In the genomic region with DNA sequence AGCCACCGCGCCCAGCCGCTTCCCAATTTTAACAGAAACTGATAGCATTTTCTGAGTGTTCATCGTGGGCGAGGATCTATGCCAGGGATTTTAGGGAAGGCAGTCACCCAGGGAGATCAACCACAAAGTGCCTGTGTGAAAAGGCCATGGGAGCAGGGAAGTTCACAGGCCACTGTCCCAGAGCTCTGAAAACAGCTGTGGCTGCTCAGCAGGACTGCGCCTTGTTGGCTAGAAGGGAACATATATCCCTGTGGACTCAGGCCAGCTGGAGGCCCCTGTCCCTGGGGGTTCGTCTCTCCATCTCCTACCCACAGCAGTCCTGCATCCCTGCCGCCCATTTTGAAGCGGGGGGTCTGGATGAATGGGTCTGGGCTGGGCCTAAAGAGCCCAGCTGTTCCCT, we compare ENCODE assay signal across 26 cellular contexts. TPM values are rescaled to one million over a fixed set of nuclear protein-coding genes. Genes with fewer than 3 reads are reported as not detected.
A peak's percentile ranks its signal among the peaks of the same experiment; 100 is the strongest.
DNase-seq lines count a peak whose midpoint lies in the region; ATAC-seq and TF ChIP-seq lines count a peak whose summit lies in the region.
"Had no signal": no experiment of that assay in that cellular context is flagged by ENCODE, and none has a peak within 500 bp of the region (broad histone marks: within the 10 kb centered on the region; RNA-seq: fewer than 3 reads in every experiment).

No MANE protein-coding gene starts in this region.

- H3K27me3 ChIP-seq in esophagus muscularis mucosa (no peaks in the 10 kb centered on the region), neutrophil (no peaks in the 10 kb centered on the region)
- H3K27me3 ChIP-seq: left lung, tibial nerve had no signal

- DNase-seq in Right ventricle myocardium inferior (ENCODE audit: missing footprints) (no peak), Right ventricle myocardium superior (no peak), NCI-H524 (lab: John Stamatoyannopoulos, UW) (peak; percentile 94 to 98), esophagus muscularis mucosa (ENCODE audit: extremely low spot score) (peak; percentile 80), ecto neural progenitor cell (ENCODE audit: low spot score) (no peak)
- DNase-seq: ACHN; activated CD4-positive, alpha-beta T cell treated with anti-CD3 and anti-CD28 coated beads, Interleukin-2, amount 50 U/mL, for 1 hour; activated CD8-positive, alpha-beta memory T cell treated with anti-CD3 and anti-CD28 coated beads, Interleukin-2, amount 50 U/mL, for 4 hours; hippocampal formation; immature natural killer cell; left lung; NCI-H1105 treated with DMSO at 0.1 percent for 48 hours; NCI-H2081; NCI-H526; nephron progenitor cell; RPMI8226; stimulated activated naive CD8-positive, alpha-beta T cell treated with anti-CD3 and anti-CD28 coated beads, Interleukin-15, amount 100 ng/mL, for 72 hours had no signal

- no peak for TF ChIP-seq EP300 in esophagus muscularis mucosa (IDR thresholded peaks at IDR 0.05)

- intact Hi-C loops in Right ventricle myocardium inferior (cut with DNase I), result no loop called here
- intact Hi-C loops in Right ventricle myocardium superior (cut with DNase I), result no loop called here
- intact Hi-C loops in esophagus muscularis mucosa (cut with DNase I), result no loop called here

- TF ChIP-seq CTCF in esophagus muscularis mucosa (IDR thresholded peaks at IDR 0.05) (no peak), neutrophil (IDR thresholded peaks at IDR 0.05) (no peak)

- no peak for TF ChIP-seq POLR2A in esophagus muscularis mucosa (IDR thresholded peaks at IDR 0.05; ENCODE audit: low read depth)

- no peaks in the 10 kb centered on the region for H3K9me3 ChIP-seq in esophagus muscularis mucosa
- no peaks in the 10 kb centered on the region for H3K9me3 ChIP-seq in neutrophil
- H3K9me3 ChIP-seq: left lung, tibial nerve had no signal

- no peak overlapping the region for H3K4me3 ChIP-seq in esophagus muscularis mucosa
- no peak overlapping the region for H3K4me3 ChIP-seq in neutrophil (ENCODE audit: low read depth in 1 of 2, low read length in 1 of 2)
- H3K4me3 ChIP-seq: left lung, tibial nerve had no signal

- ATAC-seq in Right ventricle myocardium inferior (peak; percentile 16), Right ventricle myocardium superior (ENCODE audit: poor library complexity) (no peak), HG02610 (IDR thresholded peaks at IDR 0.05; ENCODE audit: unreplicated experiment) (no peak), HG02588 (IDR thresholded peaks at IDR 0.05; ENCODE audit: unreplicated experiment) (no peak)
- ATAC-seq: activated T-helper 17 cell treated with anti-CD3 and anti-CD28 coated beads, Interleukin-2, amount 50 U/mL, for 72 hours; HCT116; left lung; SK-N-SH treated with all-trans-retinoic acid at 6 μM for 48 hours; stimulated activated naive CD8-positive, alpha-beta T cell treated with anti-CD3 and anti-CD28 coated beads, Interleukin-15, amount 100 ng/mL, for 72 hours; WTC11 had no signal

- peaks cover 0 to 4% (median 1%) of the 10 kb centered on the region in 4 donors for H3K36me3 ChIP-seq in esophagus muscularis mucosa
- H3K36me3 ChIP-seq in neutrophil, result peaks cover 40% of the 10 kb centered on the region
- H3K36me3 ChIP-seq: left lung had no signal

- H3K27ac ChIP-seq in esophagus muscularis mucosa (replicated peaks in 1 of 4) (no peak overlapping the region), neutrophil (peak overlapping the region; percentile 45)
- H3K27ac ChIP-seq: left lung, parathyroid adenoma, tibial nerve had no signal

- peaks cover 37 to 59% (median 42%) of the 10 kb centered on the region in 4 donors for H3K4me1 ChIP-seq in esophagus muscularis mucosa
- peaks cover 27 to 29% of the 10 kb centered on the region in 2 experiments for H3K4me1 ChIP-seq in neutrophil (ENCODE audit: control insufficient read depth in 1 of 2, insufficient read depth in 1 of 2, low read depth in 1 of 2, low read length in 1 of 2)

- 91% methylated on average over 8 of the region's 9 CpGs for WGBS in esophagus muscularis mucosa

RNA-seq across cellular contexts. Expression of gene PPCDC, which starts 27.8 kb away (rescaled TPM):
- total RNA-seq in Right ventricle myocardium inferior (5.2 TPM), Right ventricle myocardium superior (5.5 TPM), esophagus muscularis mucosa (1 to 10 TPM; 6.4 to 8.9 (median 7.4) TPM)

RNA-seq across cellular contexts. Expression of gene SCAMP5, which starts 55.8 kb away (rescaled TPM):
- total RNA-seq in Right ventricle myocardium inferior, result 1.9 TPM
- 1.2 TPM for total RNA-seq in Right ventricle myocardium superior
- total RNA-seq in esophagus muscularis mucosa, result 1 to 10 TPM; 3.3 to 6.4 (median 4.3) TPM

Comparison
In these comparisons a context has a peak if more than half of its experiments do, and no peak if none do; other contexts are left out.
1. DNase-seq: peak in NCI-H524 (2 of 2) and esophagus muscularis mucosa (single experiment); none in Right ventricle myocardium inferior (single experiment), Right ventricle myocardium superior (single experiment) and ecto neural progenitor cell (single experiment).